10 cellular contexts compared by ENCODE assay signal in the genomic region with DNA sequence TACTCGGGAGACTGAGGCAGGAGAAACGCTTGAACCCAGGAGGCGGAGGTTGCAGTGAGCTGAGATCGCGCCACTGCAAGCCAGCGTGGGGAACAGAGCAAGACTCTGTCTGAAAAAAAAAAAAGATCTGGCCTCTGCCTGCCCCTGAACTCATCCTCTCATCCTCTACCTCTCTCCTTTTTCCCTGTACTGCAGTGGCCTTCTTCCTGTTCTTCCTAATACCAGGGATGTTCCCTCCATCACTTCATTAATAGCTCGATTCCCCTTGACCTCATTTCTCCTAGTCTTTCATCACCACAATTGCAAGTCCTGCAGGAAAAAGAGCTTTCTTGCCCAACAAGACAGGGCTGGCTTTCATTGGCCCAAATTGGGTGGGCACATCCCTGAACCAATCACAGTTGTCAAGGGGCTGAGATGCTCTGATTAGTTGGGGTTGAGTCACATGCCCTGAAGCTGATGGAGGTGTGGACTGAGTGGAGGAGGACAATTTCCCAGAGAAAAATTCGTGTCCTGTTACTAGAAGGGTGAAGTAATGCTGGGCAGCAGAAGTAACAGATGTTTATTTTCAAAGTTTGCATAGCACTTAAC.
DNase-seq lines count a peak whose midpoint lies in the region; TF ChIP-seq lines count a peak whose summit lies in the region.
"Had no signal": no experiment of that assay in that cellular context is flagged by ENCODE, and none has a peak within 500 bp of the region (broad histone marks: within the 10 kb centered on the region; RNA-seq: fewer than 3 reads in every experiment).

No MANE protein-coding gene starts in this region.

- no peaks in the 10 kb centered on the region for H3K27me3 ChIP-seq in Loucy (ENCODE audit: insufficient read depth, low read length, poor library complexity, severe bottlenecking)
- no peaks in the 10 kb centered on the region for H3K27me3 ChIP-seq in mammary epithelial cell (ENCODE audit: insufficient read depth, low read length)
- no peaks in the 10 kb centered on the region for H3K27me3 ChIP-seq in neural progenitor cell

- H3K9ac ChIP-seq in Loucy (ENCODE audit: low read depth, low read length, poor library complexity, severe bottlenecking) = no peak overlapping the region
- no peak overlapping the region for H3K9ac ChIP-seq in mammary epithelial cell (ENCODE audit: insufficient read depth, low read length)
- H3K9ac ChIP-seq in neural progenitor cell = no peak overlapping the region

- H3K9me3 ChIP-seq in Loucy (ENCODE audit: insufficient read depth, low read depth, low read length) = no peaks in the 10 kb centered on the region
- no peaks in the 10 kb centered on the region for H3K9me3 ChIP-seq in mammary epithelial cell (replicated peaks; ENCODE audit: insufficient read depth, low read length)
- H3K9me3 ChIP-seq in neural progenitor cell (ENCODE audit: low read depth) = no peaks in the 10 kb centered on the region

- H3K4me3 ChIP-seq in Loucy (ENCODE audit: low read length, poor library complexity, severe bottlenecking) (no peak overlapping the region), mammary epithelial cell (replicated peaks in 1 of 3; ENCODE audit: insufficient read depth in 1 of 3, low read depth in 2 of 3, low read length in 3 of 3) (no peak overlapping the region), neural progenitor cell (no peak overlapping the region)

- H3K79me2 ChIP-seq in Loucy (ENCODE audit: insufficient read depth, low read length) = no peaks in the 10 kb centered on the region
- no peaks in the 10 kb centered on the region for H3K79me2 ChIP-seq in mammary epithelial cell (ENCODE audit: insufficient read depth, low read length)
- no peaks in the 10 kb centered on the region for H3K79me2 ChIP-seq in neural progenitor cell (ENCODE audit: low read depth)

- DNase-seq in EH (ENCODE audit: low read depth) = peak; percentile 91
- DNase-seq in mammary epithelial cell = peak; percentile 93
- DNase-seq in neural progenitor cell (ENCODE audit: low spot score) = no peak
- DNase-seq in middle frontal gyrus (ENCODE audit: extremely low spot score, low spot score) = no peak
- no peak for DNase-seq in stimulated activated CD4-positive, alpha-beta T cell treated with anti-CD3 and anti-CD28 coated beads, Interleukin-2, amount 100 ng/mL, for 24 hours
- DNase-seq in DMS153 treated with DMSO at 0.1 percent for 48 hours (lab: John Stamatoyannopoulos, UW; ENCODE audit: unreplicated experiment) = no peak
- no peak for DNase-seq in NK-92 treated with Interleukin-12 subunit alpha and Interleukin-12 subunit beta, amount 100 ng/mL, for 24 hours (lab: John Stamatoyannopoulos, UW)
- DNase-seq: activated naive CD4-positive, alpha-beta T cell treated with anti-CD3 and anti-CD28 coated beads for 36 hours; NCI-H2029 treated with DMSO at 0.1 percent for 48 hours had no signal

- H2AFZ ChIP-seq in Loucy (ENCODE audit: low read length) = peak overlapping the region; percentile 73
- peak overlapping the region; percentile 23 for H2AFZ ChIP-seq in mammary epithelial cell (ENCODE audit: low read depth, low read length)
- peak overlapping the region; percentile 51 for H2AFZ ChIP-seq in neural progenitor cell (replicated peaks)

- no peaks in the 10 kb centered on the region for H3K9me2 ChIP-seq in Loucy (replicated peaks; ENCODE audit: low read depth, low read length)

- 79% methylated on average over 6 of the region's 8 CpGs for WGBS in mammary epithelial cell (ENCODE audit: low coverage, missing lambda C conversion rate)

- H3K4me2 ChIP-seq in Loucy (ENCODE audit: low read depth, low read length, poor library complexity, severe bottlenecking) (no peak overlapping the region), mammary epithelial cell (ENCODE audit: insufficient read depth, low read depth, low read length) (no peak overlapping the region), neural progenitor cell (no peak overlapping the region)

- H3K27ac Mint-ChIP-seq in neural progenitor cell = peak overlapping the region; percentile 22
- H3K27ac Mint-ChIP-seq: activated naive CD4-positive, alpha-beta T cell treated with anti-CD3 and anti-CD28 coated beads for 36 hours had no signal

- H4K20me1 ChIP-seq in Loucy (ENCODE audit: insufficient read depth, low read length, poor library complexity, severe bottlenecking) = no peaks in the 10 kb centered on the region
- H4K20me1 ChIP-seq in mammary epithelial cell (ENCODE audit: insufficient read depth, low read length) = no peaks in the 10 kb centered on the region
- no peaks in the 10 kb centered on the region for H4K20me1 ChIP-seq in neural progenitor cell (ENCODE audit: low read depth)

- BruUV-seq in mammary epithelial cell (replicated peaks; lab: Mats Ljungman, UMichigan) = no TSS peak

- H3K9me3 Mint-ChIP-seq in neural progenitor cell = peaks cover 9% of the 10 kb centered on the region
- H3K9me3 Mint-ChIP-seq: activated naive CD4-positive, alpha-beta T cell treated with anti-CD3 and anti-CD28 coated beads for 36 hours had no signal

- in situ Hi-C loops in mammary epithelial cell (cut with MboI; ENCODE audit: low sequenced_read_pairs in 2 of 2) = no loop called here

- H3K4me3 Mint-ChIP-seq in neural progenitor cell = no peak overlapping the region
- H3K4me3 Mint-ChIP-seq: activated naive CD4-positive, alpha-beta T cell treated with anti-CD3 and anti-CD28 coated beads for 36 hours had no signal

- intact Hi-C loops in mammary epithelial cell (cut with micrococcal nuclease) = loop anchor here (5.0 kb wide), 1 partner anchor 40 kb away; no protein-coding TSS in a partner anchor

- TF ChIP-seq CTCF in Loucy (conservative IDR thresholded peaks at IDR 0.05; ENCODE audit: low read length) = no peak
- TF ChIP-seq CTCF in mammary epithelial cell (conservative IDR thresholded peaks at IDR 0.05 in 1 of 2, IDR thresholded peaks at IDR 0.05 in 1 of 2; ENCODE audit: extremely low read depth in 1 of 2, insufficient read depth in 1 of 2, low read depth in 1 of 2, low read length in 2 of 2) = no peak
- no peak for TF ChIP-seq CTCF in neural progenitor cell (IDR thresholded peaks at IDR 0.05)

- CTCF ChIA-PET in mammary epithelial cell (lab: Charles Lee; ENCODE audit: low non-redundant PET) = interaction anchor here (0.5 kb wide), 2 partner anchors 57 to 437 kb away, joined by 3 to 5 read pairs; no protein-coding TSS in a partner anchor

- no peaks in the 10 kb centered on the region for H3K36me3 ChIP-seq in Loucy (ENCODE audit: insufficient read depth, low read length)
- no peaks in the 10 kb centered on the region for H3K36me3 ChIP-seq in mammary epithelial cell (ENCODE audit: insufficient read depth, low read length)
- no peaks in the 10 kb centered on the region for H3K36me3 ChIP-seq in neural progenitor cell

- H3K36me3 Mint-ChIP-seq in neural progenitor cell = peaks cover 4% of the 10 kb centered on the region

- no peaks in the 10 kb centered on the region for H3K27me3 Mint-ChIP-seq in neural progenitor cell (ENCODE audit: insufficient read depth, low read depth)

- H3K4me1 ChIP-seq in Loucy (ENCODE audit: insufficient read depth, low read length, poor library complexity, severe bottlenecking) (peaks cover 12% of the 10 kb centered on the region), mammary epithelial cell (ENCODE audit: insufficient read depth, low read length) (peaks cover 30% of the 10 kb centered on the region), neural progenitor cell (peaks cover 7% of the 10 kb centered on the region)

- peaks cover 9% of the 10 kb centered on the region; the same call in 1 of the 2 replicates for H3F3A ChIP-seq in Loucy (ENCODE audit: low read depth)
- H3F3A ChIP-seq in neural progenitor cell (ENCODE audit: low read depth) = peaks cover 16% of the 10 kb centered on the region

- H3K27ac ChIP-seq in mammary epithelial cell (ENCODE audit: insufficient read depth, low read depth, low read length) = no peak overlapping the region
- no peak overlapping the region for H3K27ac ChIP-seq in neural progenitor cell

- dilution Hi-C loops in mammary epithelial cell (cut with HindIII; ENCODE audit: low sequenced_read_pairs) = no loop called here

- H3K4me1 Mint-ChIP-seq in neural progenitor cell = peaks cover 8% of the 10 kb centered on the region

Comparison
In these comparisons a context has a peak if more than half of its experiments do, and no peak if none do; other contexts are left out.
1. DNase-seq: peak in EH (single experiment) and mammary epithelial cell (single experiment); none in neural progenitor cell (single experiment), middle frontal gyrus (single experiment), stimulated activated CD4-positive, alpha-beta T cell treated with anti-CD3 and anti-CD28 coated beads, Interleukin-2, amount 100 ng/mL, for 24 hours (0 of 2), DMS153 treated with DMSO at 0.1 percent for 48 hours (single experiment) and NK-92 treated with Interleukin-12 subunit alpha and Interleukin-12 subunit beta, amount 100 ng/mL, for 24 hours (single experiment).
2. H2AFZ ChIP-seq: peak in every context shown above with its lines; median percentile 73 in Loucy; 51 in neural progenitor cell; 23 in mammary epithelial cell.